20 cellular contexts compared by ENCODE assay signal in genomic region chr7:115417662-115418061, GRCh38.
"Had no signal": no experiment of that assay in that cellular context is flagged by ENCODE, and none has a peak within 500 bp of the region (broad histone marks: within the 10 kb centered on the region; RNA-seq: fewer than 3 reads in every experiment).

No MANE protein-coding gene starts in this region.

- H3K9me3 ChIP-seq: uterus had no signal

- H3K9ac ChIP-seq: parathyroid adenoma had no signal

- H3K4me1 Mint-ChIP-seq: brain; central memory CD8-positive, alpha-beta T cell had no signal

- H3K4me3 ChIP-seq: lung, tibial nerve, uterus had no signal

- H3K27me3 Mint-ChIP-seq: brain; central memory CD8-positive, alpha-beta T cell had no signal

- H3K27ac Mint-ChIP-seq: activated naive CD8-positive, alpha-beta T cell; brain had no signal

- H3K36me3 ChIP-seq: tibial nerve, uterus had no signal

- H3K36me3 Mint-ChIP-seq: activated naive CD8-positive, alpha-beta T cell; brain had no signal

- DNase-seq: activated CD4-positive, alpha-beta T cell treated with anti-CD3 and anti-CD28 coated beads, Interleukin-2, amount 50 U/mL, for 1 hour; activated CD8-positive, alpha-beta memory T cell treated with anti-CD3 and anti-CD28 coated beads for 24 hours; activated gamma-delta T cell treated with Interleukin-2 at 50 U/mL for 16 hours; amniotic stem cell; cortex of kidney; effector CD8-positive, alpha-beta T cell; foreskin fibroblast; head of caudate nucleus; left colon; retina; stimulated activated CD4-positive, alpha-beta T cell treated with anti-CD3 and anti-CD28 coated beads, Interleukin-12 subunit alpha, Interleukin-12 subunit beta, amount 100 ng/mL, for 4 hours; stimulated activated CD4-positive, alpha-beta T cell treated with anti-CD3 and anti-CD28 coated beads, Interleukin-2, amount 100 ng/mL, for 24 hours; uterus had no signal

- H3K4me3 Mint-ChIP-seq: activated naive CD8-positive, alpha-beta T cell; brain; central memory CD8-positive, alpha-beta T cell had no signal

- H3K4me1 ChIP-seq: parathyroid adenoma, tibial nerve, uterus had no signal

- H3K79me2 ChIP-seq: parathyroid adenoma had no signal

- H3K27me3 ChIP-seq: tibial nerve, uterus had no signal

- H3K27ac ChIP-seq: parathyroid adenoma, tibial nerve, uterus had no signal

- ATAC-seq: activated CD4-positive, CD25-positive, alpha-beta regulatory T cell treated with anti-CD3 and anti-CD28 coated beads, Interleukin-2, amount 50 U/mL, for 24 hours; left colon had no signal

- H3K9me3 Mint-ChIP-seq: central memory CD8-positive, alpha-beta T cell had no signal
